15 cellular contexts compared by ENCODE assay signal in genomic region chr1:244087611-244088010, GRCh38.
"Had no signal": no experiment of that assay in that cellular context is flagged by ENCODE, and none has a peak within 500 bp of the region (broad histone marks: within the 10 kb centered on the region; RNA-seq: fewer than 3 reads in every experiment).

No MANE protein-coding gene starts in this region.

- DNase-seq: activated CD4-positive, alpha-beta T cell treated with anti-CD3 and anti-CD28 coated beads, Interleukin-2, amount 50 U/mL, for 4 hours; activated gamma-delta T cell treated with Interleukin-2 at 50 U/mL for 16 hours; activated T-cell treated with anti-CD3 and anti-CD28 coated beads for 4 hours; adrenal gland; endodermal cell; foreskin keratinocyte; left ventricle myocardium inferior; naive thymus-derived CD8-positive, alpha-beta T cell; stimulated activated naive B cell treated with anti-CD40 and anti-IgM and Interleukin-4, amounts not matched to agents 10 μg/mL and 1 μg/mL and 100 μg/mL, for 72 hours had no signal

- H3K36me3 Mint-ChIP-seq: activated naive CD4-positive, alpha-beta T cell treated with anti-CD3 and anti-CD28 coated beads, Interleukin-2, amount 50 U/mL, for 72 hours; naive thymus-derived CD8-positive, alpha-beta T cell had no signal

- H3K27ac ChIP-seq: adrenal gland, cardiac muscle cell, epithelial cell of prostate, foreskin keratinocyte, left ventricle myocardium inferior, neutrophil had no signal

- H3K4me3 Mint-ChIP-seq: activated T-helper 1 cell treated with anti-CD3 and anti-CD28 coated beads, Interleukin-12 subunit alpha, Interleukin-12 subunit beta, Interleukin-2, Interleukin-4 antibody, amounts not matched to agents 30 ng/mL and 10 ng/mL and 1 ng/mL, durations not matched to agents 14 hours and 24 hours and 36 hours; endodermal cell; memory B cell; naive thymus-derived CD8-positive, alpha-beta T cell; stimulated activated naive B cell treated with anti-CD40 and anti-IgM and Interleukin-4, amounts not matched to agents 10 μg/mL and 1 μg/mL and 100 μg/mL, for 72 hours had no signal

- H3K27ac Mint-ChIP-seq: activated T-helper 1 cell treated with anti-CD3 and anti-CD28 coated beads, Interleukin-12 subunit alpha, Interleukin-12 subunit beta, Interleukin-2, Interleukin-4 antibody, amounts not matched to agents 30 ng/mL and 10 ng/mL and 1 ng/mL, durations not matched to agents 14 hours and 24 hours and 36 hours; endodermal cell; memory B cell; stimulated activated naive B cell treated with anti-CD40 and anti-IgM and Interleukin-4, amounts not matched to agents 10 μg/mL and 1 μg/mL and 100 μg/mL, for 72 hours had no signal

- H3K9me3 Mint-ChIP-seq: activated T-helper 1 cell treated with anti-CD3 and anti-CD28 coated beads, Interleukin-12 subunit alpha, Interleukin-12 subunit beta, Interleukin-2, Interleukin-4 antibody, amounts not matched to agents 30 ng/mL and 10 ng/mL and 1 ng/mL, durations not matched to agents 14 hours and 24 hours and 36 hours; endodermal cell; memory B cell had no signal

- H3K36me3 ChIP-seq: adrenal gland, cardiac muscle cell, left ventricle myocardium inferior, neutrophil had no signal

- H3K9me3 ChIP-seq: adrenal gland, neutrophil had no signal

- H3K27me3 ChIP-seq: cardiac muscle cell had no signal

- H3K4me3 ChIP-seq: adrenal gland, cardiac muscle cell, left ventricle myocardium inferior had no signal

- H3K4me1 ChIP-seq: adrenal gland, foreskin keratinocyte, left ventricle myocardium inferior had no signal

- ATAC-seq: activated naive CD4-positive, alpha-beta T cell treated with anti-CD3 and anti-CD28 coated beads, Interleukin-2, amount 50 U/mL, for 72 hours; foreskin keratinocyte; naive thymus-derived CD8-positive, alpha-beta T cell; stimulated activated naive B cell treated with anti-CD40 and anti-IgM and Interleukin-4, amounts not matched to agents 10 μg/mL and 1 μg/mL and 100 μg/mL, for 72 hours had no signal
